Comparison of ENCODE assay signal across 1 cellular context in the genomic region with DNA sequence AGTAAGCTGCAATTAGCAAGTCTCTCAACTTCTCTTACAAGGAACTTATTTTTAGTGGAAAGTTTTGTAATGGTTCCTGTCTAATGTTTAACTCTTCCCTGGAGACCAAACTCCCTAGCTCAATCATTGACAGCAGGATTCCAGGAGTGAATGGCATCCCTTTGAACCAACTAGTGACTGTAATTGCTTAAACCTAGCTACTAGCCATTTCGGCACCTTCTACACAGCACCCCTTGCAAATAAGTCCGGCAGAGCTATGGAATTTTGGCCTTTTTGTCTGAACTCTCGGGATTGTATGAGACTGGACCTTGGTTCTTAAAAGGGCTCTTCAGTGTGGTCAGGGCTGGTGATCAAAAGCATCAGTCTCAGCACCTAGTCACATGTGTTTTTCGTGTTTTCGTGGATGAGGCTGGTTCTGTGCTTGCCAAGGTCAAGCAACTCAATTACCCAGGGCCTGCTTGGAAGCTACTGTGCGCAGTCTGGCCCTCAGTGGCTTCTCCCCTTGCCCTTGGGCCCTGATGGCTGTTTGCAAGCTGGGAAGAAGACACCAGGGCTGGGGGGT.
TF ChIP-seq lines count a peak whose summit lies in the region.

No MANE protein-coding gene starts in this region.

TF ChIP-seq in H1, 55 proteins besides CTCF, POLR2A, EP300 and RAD21 (continued from another document):
- TF ChIP-seq CREB1 (IDR thresholded peaks at IDR 0.05) (no peak), TCF12 (IDR thresholded peaks at IDR 0.05; ENCODE audit: low read depth, low read length) (no peak), YY1 (IDR thresholded peaks at IDR 0.05; ENCODE audit: low read depth, low read length) (no peak), TBP (IDR thresholded peaks at IDR 0.05; ENCODE audit: low read depth, low read length) (no peak), RBBP5 (IDR thresholded peaks at IDR 0.05; ENCODE audit: borderline replicate concordance, low read depth, low read length) (no peak), SP4 (IDR thresholded peaks at IDR 0.05; ENCODE audit: low read length) (no peak), EGR1 (IDR thresholded peaks at IDR 0.05; ENCODE audit: borderline replicate concordance, low read depth, low read length) (no peak)
- TF ChIP-seq, protein P1, sequence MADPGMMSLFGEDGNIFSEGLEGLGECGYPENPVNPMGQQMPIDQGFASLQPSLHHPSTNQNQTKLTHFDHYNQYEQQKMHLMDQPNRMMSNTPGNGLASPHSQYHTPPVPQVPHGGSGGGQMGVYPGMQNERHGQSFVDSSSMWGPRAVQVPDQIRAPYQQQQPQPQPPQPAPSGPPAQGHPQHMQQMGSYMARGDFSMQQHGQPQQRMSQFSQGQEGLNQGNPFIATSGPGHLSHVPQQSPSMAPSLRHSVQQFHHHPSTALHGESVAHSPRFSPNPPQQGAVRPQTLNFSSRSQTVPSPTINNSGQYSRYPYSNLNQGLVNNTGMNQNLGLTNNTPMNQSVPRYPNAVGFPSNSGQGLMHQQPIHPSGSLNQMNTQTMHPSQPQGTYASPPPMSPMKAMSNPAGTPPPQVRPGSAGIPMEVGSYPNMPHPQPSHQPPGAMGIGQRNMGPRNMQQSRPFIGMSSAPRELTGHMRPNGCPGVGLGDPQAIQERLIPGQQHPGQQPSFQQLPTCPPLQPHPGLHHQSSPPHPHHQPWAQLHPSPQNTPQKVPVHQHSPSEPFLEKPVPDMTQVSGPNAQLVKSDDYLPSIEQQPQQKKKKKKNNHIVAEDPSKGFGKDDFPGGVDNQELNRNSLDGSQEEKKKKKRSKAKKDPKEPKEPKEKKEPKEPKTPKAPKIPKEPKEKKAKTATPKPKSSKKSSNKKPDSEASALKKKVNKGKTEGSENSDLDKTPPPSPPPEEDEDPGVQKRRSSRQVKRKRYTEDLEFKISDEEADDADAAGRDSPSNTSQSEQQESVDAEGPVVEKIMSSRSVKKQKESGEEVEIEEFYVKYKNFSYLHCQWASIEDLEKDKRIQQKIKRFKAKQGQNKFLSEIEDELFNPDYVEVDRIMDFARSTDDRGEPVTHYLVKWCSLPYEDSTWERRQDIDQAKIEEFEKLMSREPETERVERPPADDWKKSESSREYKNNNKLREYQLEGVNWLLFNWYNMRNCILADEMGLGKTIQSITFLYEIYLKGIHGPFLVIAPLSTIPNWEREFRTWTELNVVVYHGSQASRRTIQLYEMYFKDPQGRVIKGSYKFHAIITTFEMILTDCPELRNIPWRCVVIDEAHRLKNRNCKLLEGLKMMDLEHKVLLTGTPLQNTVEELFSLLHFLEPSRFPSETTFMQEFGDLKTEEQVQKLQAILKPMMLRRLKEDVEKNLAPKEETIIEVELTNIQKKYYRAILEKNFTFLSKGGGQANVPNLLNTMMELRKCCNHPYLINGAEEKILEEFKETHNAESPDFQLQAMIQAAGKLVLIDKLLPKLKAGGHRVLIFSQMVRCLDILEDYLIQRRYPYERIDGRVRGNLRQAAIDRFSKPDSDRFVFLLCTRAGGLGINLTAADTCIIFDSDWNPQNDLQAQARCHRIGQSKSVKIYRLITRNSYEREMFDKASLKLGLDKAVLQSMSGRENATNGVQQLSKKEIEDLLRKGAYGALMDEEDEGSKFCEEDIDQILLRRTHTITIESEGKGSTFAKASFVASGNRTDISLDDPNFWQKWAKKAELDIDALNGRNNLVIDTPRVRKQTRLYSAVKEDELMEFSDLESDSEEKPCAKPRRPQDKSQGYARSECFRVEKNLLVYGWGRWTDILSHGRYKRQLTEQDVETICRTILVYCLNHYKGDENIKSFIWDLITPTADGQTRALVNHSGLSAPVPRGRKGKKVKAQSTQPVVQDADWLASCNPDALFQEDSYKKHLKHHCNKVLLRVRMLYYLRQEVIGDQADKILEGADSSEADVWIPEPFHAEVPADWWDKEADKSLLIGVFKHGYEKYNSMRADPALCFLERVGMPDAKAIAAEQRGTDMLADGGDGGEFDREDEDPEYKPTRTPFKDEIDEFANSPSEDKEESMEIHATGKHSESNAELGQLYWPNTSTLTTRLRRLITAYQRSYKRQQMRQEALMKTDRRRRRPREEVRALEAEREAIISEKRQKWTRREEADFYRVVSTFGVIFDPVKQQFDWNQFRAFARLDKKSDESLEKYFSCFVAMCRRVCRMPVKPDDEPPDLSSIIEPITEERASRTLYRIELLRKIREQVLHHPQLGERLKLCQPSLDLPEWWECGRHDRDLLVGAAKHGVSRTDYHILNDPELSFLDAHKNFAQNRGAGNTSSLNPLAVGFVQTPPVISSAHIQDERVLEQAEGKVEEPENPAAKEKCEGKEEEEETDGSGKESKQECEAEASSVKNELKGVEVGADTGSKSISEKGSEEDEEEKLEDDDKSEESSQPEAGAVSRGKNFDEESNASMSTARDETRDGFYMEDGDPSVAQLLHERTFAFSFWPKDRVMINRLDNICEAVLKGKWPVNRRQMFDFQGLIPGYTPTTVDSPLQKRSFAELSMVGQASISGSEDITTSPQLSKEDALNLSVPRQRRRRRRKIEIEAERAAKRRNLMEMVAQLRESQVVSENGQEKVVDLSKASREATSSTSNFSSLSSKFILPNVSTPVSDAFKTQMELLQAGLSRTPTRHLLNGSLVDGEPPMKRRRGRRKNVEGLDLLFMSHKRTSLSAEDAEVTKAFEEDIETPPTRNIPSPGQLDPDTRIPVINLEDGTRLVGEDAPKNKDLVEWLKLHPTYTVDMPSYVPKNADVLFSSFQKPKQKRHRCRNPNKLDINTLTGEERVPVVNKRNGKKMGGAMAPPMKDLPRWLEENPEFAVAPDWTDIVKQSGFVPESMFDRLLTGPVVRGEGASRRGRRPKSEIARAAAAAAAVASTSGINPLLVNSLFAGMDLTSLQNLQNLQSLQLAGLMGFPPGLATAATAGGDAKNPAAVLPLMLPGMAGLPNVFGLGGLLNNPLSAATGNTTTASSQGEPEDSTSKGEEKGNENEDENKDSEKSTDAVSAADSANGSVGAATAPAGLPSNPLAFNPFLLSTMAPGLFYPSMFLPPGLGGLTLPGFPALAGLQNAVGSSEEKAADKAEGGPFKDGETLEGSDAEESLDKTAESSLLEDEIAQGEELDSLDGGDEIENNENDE (IDR thresholded peaks at IDR 0.05; ENCODE audit: insufficient replicate concordance, low read length) = no peak
- TF ChIP-seq, protein P2, sequence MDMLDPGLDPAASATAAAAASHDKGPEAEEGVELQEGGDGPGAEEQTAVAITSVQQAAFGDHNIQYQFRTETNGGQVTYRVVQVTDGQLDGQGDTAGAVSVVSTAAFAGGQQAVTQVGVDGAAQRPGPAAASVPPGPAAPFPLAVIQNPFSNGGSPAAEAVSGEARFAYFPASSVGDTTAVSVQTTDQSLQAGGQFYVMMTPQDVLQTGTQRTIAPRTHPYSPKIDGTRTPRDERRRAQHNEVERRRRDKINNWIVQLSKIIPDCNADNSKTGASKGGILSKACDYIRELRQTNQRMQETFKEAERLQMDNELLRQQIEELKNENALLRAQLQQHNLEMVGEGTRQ (IDR thresholded peaks at IDR 0.05; ENCODE audit: low read length) = no peak
- TF ChIP-seq, protein P3, sequence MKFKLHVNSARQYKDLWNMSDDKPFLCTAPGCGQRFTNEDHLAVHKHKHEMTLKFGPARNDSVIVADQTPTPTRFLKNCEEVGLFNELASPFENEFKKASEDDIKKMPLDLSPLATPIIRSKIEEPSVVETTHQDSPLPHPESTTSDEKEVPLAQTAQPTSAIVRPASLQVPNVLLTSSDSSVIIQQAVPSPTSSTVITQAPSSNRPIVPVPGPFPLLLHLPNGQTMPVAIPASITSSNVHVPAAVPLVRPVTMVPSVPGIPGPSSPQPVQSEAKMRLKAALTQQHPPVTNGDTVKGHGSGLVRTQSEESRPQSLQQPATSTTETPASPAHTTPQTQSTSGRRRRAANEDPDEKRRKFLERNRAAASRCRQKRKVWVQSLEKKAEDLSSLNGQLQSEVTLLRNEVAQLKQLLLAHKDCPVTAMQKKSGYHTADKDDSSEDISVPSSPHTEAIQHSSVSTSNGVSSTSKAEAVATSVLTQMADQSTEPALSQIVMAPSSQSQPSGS (IDR thresholded peaks at IDR 0.05; ENCODE audit: low read length) = no peak
